9 cellular contexts compared by ENCODE assay signal in the genomic region with DNA sequence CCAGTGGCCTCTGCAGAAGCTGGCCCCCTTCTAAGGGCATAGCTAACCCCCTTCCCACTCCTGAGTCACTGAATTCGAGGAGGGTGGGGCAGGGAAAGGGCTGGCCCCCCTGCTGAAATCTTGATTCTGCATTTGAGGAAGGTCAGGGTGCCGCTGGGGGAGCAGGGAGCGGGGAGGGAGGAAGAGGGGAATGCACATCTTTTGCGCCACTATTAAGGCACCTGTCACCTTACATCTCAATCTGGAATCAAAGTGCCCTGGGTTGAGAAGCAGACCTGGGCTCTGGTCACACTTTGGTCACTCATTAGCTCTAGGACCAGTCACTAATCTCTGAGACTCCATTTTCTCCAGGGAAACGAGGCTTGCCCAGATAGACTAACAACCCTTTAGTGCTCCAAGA.
A peak's percentile ranks its signal among the peaks of the same experiment; 100 is the strongest.
DNase-seq lines count a peak whose midpoint lies in the region; ATAC-seq and TF ChIP-seq lines count a peak whose summit lies in the region.
"Had no signal": no experiment of that assay in that cellular context is flagged by ENCODE, and none has a peak within 500 bp of the region (broad histone marks: within the 10 kb centered on the region; RNA-seq: fewer than 3 reads in every experiment).

No MANE protein-coding gene starts in this region.

- no peaks in the 10 kb centered on the region for H3K36me3 Mint-ChIP-seq in T-helper 1 cell treated with Interleukin-12 subunit alpha and Interleukin-12 subunit beta and Interleukin-4 antibody, amounts not matched to agents 30 μg/mL and 1 μg/mL, for 36 hours (ENCODE audit: low read depth)
- H3K36me3 Mint-ChIP-seq in stimulated activated memory B cell treated with anti-CD40 and anti-IgM and Interleukin-4, amounts not matched to agents 10 μg/mL and 1 μg/mL and 100 μg/mL, for 72 hours: no peaks in the 10 kb centered on the region

- H3K36me3 ChIP-seq in iPS DF 6.9 (ENCODE audit: control insufficient read depth, insufficient read depth, low read length): no peaks in the 10 kb centered on the region

- no peak for TF ChIP-seq CTCF in VCaP (conservative IDR thresholded peaks at IDR 0.05)

- DNase-seq in T-helper 1 cell (no peak), iPS DF 6.9 (ENCODE audit: low read depth, low spot score) (no peak), AG08395 (ENCODE audit: low spot score) (no peak), SW480 (ENCODE audit: low spot score) (no peak)
- DNase-seq: NCI-H524 treated with DMSO at 0.1 percent for 48 hours had no signal

- peaks cover 1% of the 10 kb centered on the region; the same call in 1 of the 2 replicates for H3K4me1 ChIP-seq in iPS DF 6.9 (ENCODE audit: control insufficient read depth, insufficient read depth, low read length)

- H3K27me3 ChIP-seq in iPS DF 6.9 (ENCODE audit: control insufficient read depth, insufficient read depth, low read length): peaks cover 2% of the 10 kb centered on the region; the same call in 1 of the 2 replicates

- H3K27ac ChIP-seq in VCaP: peak overlapping the region; percentile 90
- H3K27ac ChIP-seq in iPS DF 6.9 (ENCODE audit: low read length): no peak overlapping the region

- WGBS in iPS DF 6.9 (ENCODE audit: insufficient coverage, insufficient read length): no CpG with 5 or more reads among the region's 5 CpGs

- no peaks in the 10 kb centered on the region for H3K9me3 Mint-ChIP-seq in T-helper 1 cell treated with Interleukin-12 subunit alpha and Interleukin-12 subunit beta and Interleukin-4 antibody, amounts not matched to agents 30 μg/mL and 1 μg/mL, for 36 hours
- no peaks in the 10 kb centered on the region for H3K9me3 Mint-ChIP-seq in stimulated activated memory B cell treated with anti-CD40 and anti-IgM and Interleukin-4, amounts not matched to agents 10 μg/mL and 1 μg/mL and 100 μg/mL, for 72 hours

- peaks cover 15% of the 10 kb centered on the region for H3K27me3 Mint-ChIP-seq in T-helper 1 cell treated with Interleukin-12 subunit alpha and Interleukin-12 subunit beta and Interleukin-4 antibody, amounts not matched to agents 30 μg/mL and 1 μg/mL, for 36 hours (ENCODE audit: low read depth)
- H3K27me3 Mint-ChIP-seq in stimulated activated memory B cell treated with anti-CD40 and anti-IgM and Interleukin-4, amounts not matched to agents 10 μg/mL and 1 μg/mL and 100 μg/mL, for 72 hours: peaks cover 30% of the 10 kb centered on the region

- peak overlapping the region; percentile 29; the same call in 1 of the 2 replicates for H3K4me3 ChIP-seq in iPS DF 6.9 (ENCODE audit: low read length)

- no peak for ATAC-seq in stimulated activated memory B cell treated with anti-CD40 and anti-IgM and Interleukin-4, amounts not matched to agents 10 μg/mL and 1 μg/mL and 100 μg/mL, for 72 hours
- no peak for ATAC-seq in HG03469 (IDR thresholded peaks at IDR 0.05; ENCODE audit: unreplicated experiment)

- H3K27ac Mint-ChIP-seq in T-helper 1 cell treated with Interleukin-12 subunit alpha and Interleukin-12 subunit beta and Interleukin-4 antibody, amounts not matched to agents 30 μg/mL and 1 μg/mL, for 36 hours: no peak overlapping the region
- H3K27ac Mint-ChIP-seq in stimulated activated memory B cell treated with anti-CD40 and anti-IgM and Interleukin-4, amounts not matched to agents 10 μg/mL and 1 μg/mL and 100 μg/mL, for 72 hours: peak overlapping the region; percentile 82

- H3K4me1 Mint-ChIP-seq in T-helper 1 cell treated with Interleukin-12 subunit alpha and Interleukin-12 subunit beta and Interleukin-4 antibody, amounts not matched to agents 30 μg/mL and 1 μg/mL, for 36 hours (ENCODE audit: low read depth): peaks cover 16% of the 10 kb centered on the region
- peaks cover 18% of the 10 kb centered on the region for H3K4me1 Mint-ChIP-seq in stimulated activated memory B cell treated with anti-CD40 and anti-IgM and Interleukin-4, amounts not matched to agents 10 μg/mL and 1 μg/mL and 100 μg/mL, for 72 hours

- H3K9me3 ChIP-seq in iPS DF 6.9 (ENCODE audit: control insufficient read depth, insufficient read depth, low read length): no peaks in the 10 kb centered on the region

- H3K4me3 Mint-ChIP-seq in T-helper 1 cell treated with Interleukin-12 subunit alpha and Interleukin-12 subunit beta and Interleukin-4 antibody, amounts not matched to agents 30 μg/mL and 1 μg/mL, for 36 hours: peak overlapping the region; percentile 91
- peak overlapping the region; percentile 90 for H3K4me3 Mint-ChIP-seq in stimulated activated memory B cell treated with anti-CD40 and anti-IgM and Interleukin-4, amounts not matched to agents 10 μg/mL and 1 μg/mL and 100 μg/mL, for 72 hours
